ENCODE assay signal across 20 cellular contexts in genomic region chr2:157867703-157868102, GRCh38.
"Had no signal": no experiment of that assay in that cellular context is flagged by ENCODE, and none has a peak within 500 bp of the region (broad histone marks: within the 10 kb centered on the region; RNA-seq: fewer than 3 reads in every experiment).

No MANE protein-coding gene starts in this region.

- H3K4me3 Mint-ChIP-seq: IgD-negative memory B cell had no signal

- H3K27me3 Mint-ChIP-seq: IgD-negative memory B cell had no signal

- FAIRE-seq: RCC 7860 had no signal

- H3K9me3 Mint-ChIP-seq: IgD-negative memory B cell had no signal

- H3K27me3 ChIP-seq: MG63, SJSA1 had no signal

- H3K4me3 ChIP-seq: MG63, SJSA1, SK-N-MC had no signal

- H3K36me3 ChIP-seq: MG63, SJSA1 had no signal

- H3K9me3 ChIP-seq: MG63, SJSA1 had no signal

- H3K27ac Mint-ChIP-seq: IgD-negative memory B cell had no signal

- DNase-seq: KBM-7, MG63, NCI-H1092 treated with DMSO at 0.1 percent for 48 hours, NCI-H1436, NCI-H187, NCI-H2081 treated with DMSO at 0.1 percent for 48 hours, NCI-H2171, NCI-H226, NCI-H446, NCI-H510A, NCI-H524 treated with DMSO at 0.1 percent for 48 hours, NCI-H774, Right ventricle myocardium superior, RPMI8226, SIG-M5, SW 1271 had no signal

- H3K27ac ChIP-seq: SJSA1, SK-N-MC had no signal
